In genomic region chr9:18889550-18889949, GRCh38 we compare ENCODE assay signal across 23 cellular contexts.
"Had no signal": no experiment of that assay in that cellular context is flagged by ENCODE, and none has a peak within 500 bp of the region (broad histone marks: within the 10 kb centered on the region; RNA-seq: fewer than 3 reads in every experiment).

No MANE protein-coding gene starts in this region.

- H3K4me3 ChIP-seq: breast epithelium had no signal

- H3K36me3 ChIP-seq: breast epithelium had no signal

- H3K27me3 ChIP-seq: breast epithelium had no signal

- H3K4me1 ChIP-seq: breast epithelium had no signal

- DNase-seq: activated CD4-positive, alpha-beta memory T cell treated with anti-CD3 and anti-CD28 coated beads, Interleukin-2, amount 10 ng/mL, durations not matched to agents 7 days and 5 days; activated CD4-positive, alpha-beta T cell treated with anti-CD3 and anti-CD28 coated beads, Interleukin-2, amount 50 U/mL, for 1 hour; activated CD4-positive, CD25-positive, alpha-beta regulatory T cell; activated CD8-positive, alpha-beta memory T cell treated with anti-CD3 and anti-CD28 coated beads, Interleukin-2, amount 50 U/mL, for 4 hours; activated gamma-delta T cell treated with Interleukin-2 at 50 U/mL for 16 hours; activated naive CD4-positive, alpha-beta T cell treated with anti-CD3 and anti-CD28 coated beads, Interleukin-2, amount 10 ng/mL, durations not matched to agents 7 days and 5 days; activated T-cell treated with anti-CD3 and anti-CD28 coated beads, Interleukin-2, amount 50 U/mL, for 72 hours; aorta; central memory CD4-positive, alpha-beta T cell; KBM-7; NCI-H1092; NCI-H1417 treated with DMSO at 0.1 percent for 48 hours; NCI-H1694; NCI-H2029; NCI-H2107; NCI-H2171 treated with DMSO at 0.1 percent for 48 hours; NCI-H226; NCI-H510A; NCI-H526 treated with DMSO at 0.1 percent for 48 hours; NCI-H82; SIG-M5 had no signal

- ATAC-seq: activated T-cell treated with anti-CD3 and anti-CD28 coated beads, Interleukin-2, amount 50 U/mL, for 72 hours had no signal

- H3K27ac ChIP-seq: breast epithelium, VCaP had no signal
